Comparison of ENCODE assay signal across 34 cellular contexts in genomic region chr2:172214252-172214651, GRCh38.
"Had no signal": no experiment of that assay in that cellular context is flagged by ENCODE, and none has a peak within 500 bp of the region (broad histone marks: within the 10 kb centered on the region; RNA-seq: fewer than 3 reads in every experiment).

No MANE protein-coding gene starts in this region.

- H3K4me3 ChIP-seq: ascending aorta, heart left ventricle, lower lobe of right lung, ovary, sigmoid colon, smooth muscle cell, thyroid gland, upper lobe of right lung had no signal

- H3K9me3 Mint-ChIP-seq: activated CD4-positive, alpha-beta memory T cell treated with anti-CD3 and anti-CD28 coated beads for 36 hours; activated CD4-positive, alpha-beta T cell treated with anti-CD3 and anti-CD28 coated beads, Interleukin-2, amount 10 ng/mL, durations not matched to agents 24 days and 14 days; activated naive CD4-positive, alpha-beta T cell treated with anti-CD3 and anti-CD28 coated beads for 36 hours; activated naive CD8-positive, alpha-beta T cell treated with anti-CD3 and anti-CD28 coated beads for 36 hours; activated T-helper 1 cell treated with anti-CD3 and anti-CD28 coated beads, Interleukin-12 subunit alpha, Interleukin-12 subunit beta, Interleukin-2, Interleukin-4 antibody, amounts not matched to agents 30 ng/mL and 10 ng/mL and 1 ng/mL, durations not matched to agents 14 hours and 24 hours and 36 hours; endodermal cell; natural killer cell treated with Interleukin-12 subunit alpha and Interleukin-12 subunit beta and Interleukin-15 and Interleukin-18, amount 100 ng/mL, for 72 hours; stimulated activated memory B cell treated with anti-CD40 and anti-IgM and Interleukin-4, amounts not matched to agents 10 μg/mL and 1 μg/mL and 100 μg/mL, for 72 hours; stimulated activated naive CD8-positive, alpha-beta T cell treated with anti-CD3 and anti-CD28 coated beads, Interleukin-15, amount 100 ng/mL, for 72 hours had no signal

- H3K9me3 ChIP-seq: ascending aorta, heart left ventricle, lower lobe of right lung, ovary, sigmoid colon, thyroid gland, upper lobe of right lung had no signal

- H3K4me3 Mint-ChIP-seq: activated CD4-positive, alpha-beta memory T cell treated with anti-CD3 and anti-CD28 coated beads for 36 hours; activated CD4-positive, alpha-beta T cell treated with anti-CD3 and anti-CD28 coated beads, Interleukin-2, amount 10 ng/mL, durations not matched to agents 24 days and 14 days; activated naive CD4-positive, alpha-beta T cell treated with anti-CD3 and anti-CD28 coated beads for 36 hours; activated naive CD8-positive, alpha-beta T cell treated with anti-CD3 and anti-CD28 coated beads for 36 hours; activated T-helper 1 cell treated with anti-CD3 and anti-CD28 coated beads, Interleukin-12 subunit alpha, Interleukin-12 subunit beta, Interleukin-2, Interleukin-4 antibody, amounts not matched to agents 30 ng/mL and 10 ng/mL and 1 ng/mL, durations not matched to agents 14 hours and 24 hours and 36 hours; endodermal cell; natural killer cell treated with Interleukin-12 subunit alpha and Interleukin-12 subunit beta and Interleukin-15 and Interleukin-18, amount 100 ng/mL, for 72 hours; stimulated activated memory B cell treated with anti-CD40 and anti-IgM and Interleukin-4, amounts not matched to agents 10 μg/mL and 1 μg/mL and 100 μg/mL, for 72 hours; stimulated activated naive CD8-positive, alpha-beta T cell treated with anti-CD3 and anti-CD28 coated beads, Interleukin-15, amount 100 ng/mL, for 72 hours; T-helper 17 cell had no signal

- H3K4me1 Mint-ChIP-seq: endodermal cell; stimulated activated memory B cell treated with anti-CD40 and anti-IgM and Interleukin-4, amounts not matched to agents 10 μg/mL and 1 μg/mL and 100 μg/mL, for 72 hours had no signal

- H3K27me3 ChIP-seq: ascending aorta, brain microvascular endothelial cell, heart left ventricle, ovary, sigmoid colon, thyroid gland, upper lobe of right lung had no signal

- H3K27ac ChIP-seq: ascending aorta, brain microvascular endothelial cell, heart left ventricle, lower lobe of right lung, ovary, sigmoid colon, thyroid gland, upper lobe of right lung had no signal

- H3K27ac Mint-ChIP-seq: activated CD4-positive, alpha-beta memory T cell treated with anti-CD3 and anti-CD28 coated beads for 36 hours; activated CD4-positive, alpha-beta T cell treated with anti-CD3 and anti-CD28 coated beads, Interleukin-2, amount 10 ng/mL, durations not matched to agents 24 days and 14 days; activated naive CD4-positive, alpha-beta T cell treated with anti-CD3 and anti-CD28 coated beads for 36 hours; activated naive CD8-positive, alpha-beta T cell treated with anti-CD3 and anti-CD28 coated beads for 36 hours; activated T-helper 1 cell treated with anti-CD3 and anti-CD28 coated beads, Interleukin-12 subunit alpha, Interleukin-12 subunit beta, Interleukin-2, Interleukin-4 antibody, amounts not matched to agents 30 ng/mL and 10 ng/mL and 1 ng/mL, durations not matched to agents 14 hours and 24 hours and 36 hours; endodermal cell; natural killer cell treated with Interleukin-12 subunit alpha and Interleukin-12 subunit beta and Interleukin-15 and Interleukin-18, amount 100 ng/mL, for 72 hours; progenitor cell of endocrine pancreas; stimulated activated memory B cell treated with anti-CD40 and anti-IgM and Interleukin-4, amounts not matched to agents 10 μg/mL and 1 μg/mL and 100 μg/mL, for 72 hours; stimulated activated naive CD8-positive, alpha-beta T cell treated with anti-CD3 and anti-CD28 coated beads, Interleukin-15, amount 100 ng/mL, for 72 hours had no signal

- H3K27me3 Mint-ChIP-seq: activated CD4-positive, alpha-beta memory T cell treated with anti-CD3 and anti-CD28 coated beads for 36 hours; activated naive CD8-positive, alpha-beta T cell treated with anti-CD3 and anti-CD28 coated beads for 36 hours; stimulated activated naive CD8-positive, alpha-beta T cell treated with anti-CD3 and anti-CD28 coated beads, Interleukin-15, amount 100 ng/mL, for 72 hours; T-helper 17 cell had no signal

- ATAC-seq: heart left ventricle; left lobe of liver; lower lobe of right lung; natural killer cell treated with Interleukin-12 subunit alpha and Interleukin-12 subunit beta and Interleukin-15 and Interleukin-18, amount 100 ng/mL, for 72 hours; stimulated activated naive CD8-positive, alpha-beta T cell treated with anti-CD3 and anti-CD28 coated beads, Interleukin-15, amount 100 ng/mL, for 72 hours; T-helper 17 cell; upper lobe of right lung had no signal

- DNase-seq: activated CD4-positive, alpha-beta memory T cell treated with anti-CD3 and anti-CD28 coated beads for 36 hours; activated CD4-positive, alpha-beta T cell treated with anti-CD3 and anti-CD28 coated beads, Interleukin-2, amount 10 ng/mL, durations not matched to agents 24 days and 14 days; activated CD4-positive, CD25-positive, alpha-beta regulatory T cell treated with anti-CD3 and anti-CD28 coated beads, Interleukin-2, amount 50 U/mL, for 72 hours; activated CD8-positive, alpha-beta memory T cell treated with anti-CD3 and anti-CD28 coated beads, Interleukin-2, amount 50 U/mL, for 4 hours; activated effector memory CD4-positive, alpha-beta T cell treated with anti-CD3 and anti-CD28 coated beads, Interleukin-2, amount 50 U/mL, for 16 hours; activated naive CD4-positive, alpha-beta T cell treated with anti-CD3 and anti-CD28 coated beads for 36 hours; activated naive CD8-positive, alpha-beta T cell treated with anti-CD3 and anti-CD28 coated beads for 36 hours; activated T-cell treated with anti-CD3 and anti-CD28 coated beads, Interleukin-2, amount 50 U/mL, for 1 hour; brain microvascular endothelial cell; central memory CD4-positive, alpha-beta T cell; endodermal cell; heart left ventricle; hypothalamus; kidney glomerular epithelial cell; lower lobe of right lung; mesendoderm; ovary; sigmoid colon; stimulated activated CD4-positive, alpha-beta T cell treated with anti-CD3 and anti-CD28 coated beads, Interleukin-1b, Interleukin-23, amount 100 ng/mL, for 48 hours; stimulated activated CD4-positive, alpha-beta T cell treated with anti-CD3 and anti-CD28 coated beads, Interleukin-4, amount 100 ng/mL, for 4 hours; stimulated activated CD8-positive, alpha-beta memory T cell treated with anti-CD3 and anti-CD28 coated beads, Interleukin-4, amount 100 ng/mL, for 48 hours; stimulated activated naive CD8-positive, alpha-beta T cell treated with anti-CD3 and anti-CD28 coated beads, Interleukin-15, amount 100 ng/mL, for 72 hours; substantia nigra; T-helper 17 cell; T1000; thyroid gland; upper lobe of right lung had no signal

- H3K4me2 ChIP-seq: smooth muscle cell had no signal

- H3K36me3 Mint-ChIP-seq: activated CD4-positive, alpha-beta memory T cell treated with anti-CD3 and anti-CD28 coated beads for 36 hours; activated naive CD8-positive, alpha-beta T cell treated with anti-CD3 and anti-CD28 coated beads for 36 hours; natural killer cell treated with Interleukin-12 subunit alpha and Interleukin-12 subunit beta and Interleukin-15 and Interleukin-18, amount 100 ng/mL, for 72 hours; stimulated activated memory B cell treated with anti-CD40 and anti-IgM and Interleukin-4, amounts not matched to agents 10 μg/mL and 1 μg/mL and 100 μg/mL, for 72 hours had no signal

- H3K4me1 ChIP-seq: ascending aorta, lower lobe of right lung, sigmoid colon, thyroid gland had no signal

- H3K36me3 ChIP-seq: ascending aorta, brain microvascular endothelial cell, heart left ventricle, lower lobe of right lung, ovary, sigmoid colon, thyroid gland, upper lobe of right lung had no signal
